In the genomic region with DNA sequence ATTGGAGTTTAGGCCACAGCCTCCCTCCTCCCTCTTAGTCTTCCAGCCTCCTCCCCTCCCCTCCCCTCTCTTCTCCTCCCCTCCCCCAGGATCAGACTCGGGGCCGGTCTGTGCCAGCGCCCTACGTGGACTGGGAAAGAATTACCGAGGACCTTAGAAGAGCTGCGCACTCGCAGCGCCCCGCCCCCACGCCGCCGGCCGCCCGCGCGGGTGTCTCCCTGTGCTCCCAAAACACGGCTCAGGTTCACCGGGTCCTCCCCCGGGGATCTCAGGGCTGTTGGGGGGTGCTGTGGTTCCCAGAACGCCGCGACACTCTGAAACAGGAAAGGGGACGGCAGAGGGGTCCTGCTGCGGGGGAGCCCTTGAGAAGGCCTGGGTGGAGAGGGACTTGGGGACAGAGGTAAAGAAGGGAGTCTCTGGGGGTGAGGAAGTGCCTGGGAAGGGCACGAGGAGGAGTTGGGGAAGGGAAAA, we compare ENCODE assay signal across 1 cellular context.
TF ChIP-seq lines count a peak whose summit lies in the region.

No MANE protein-coding gene starts in this region.

TF ChIP-seq in K562, 482 proteins besides CTCF, POLR2A, EP300 and RAD21 (continued from another document and continues in another):
- TF ChIP-seq, protein P1, sequence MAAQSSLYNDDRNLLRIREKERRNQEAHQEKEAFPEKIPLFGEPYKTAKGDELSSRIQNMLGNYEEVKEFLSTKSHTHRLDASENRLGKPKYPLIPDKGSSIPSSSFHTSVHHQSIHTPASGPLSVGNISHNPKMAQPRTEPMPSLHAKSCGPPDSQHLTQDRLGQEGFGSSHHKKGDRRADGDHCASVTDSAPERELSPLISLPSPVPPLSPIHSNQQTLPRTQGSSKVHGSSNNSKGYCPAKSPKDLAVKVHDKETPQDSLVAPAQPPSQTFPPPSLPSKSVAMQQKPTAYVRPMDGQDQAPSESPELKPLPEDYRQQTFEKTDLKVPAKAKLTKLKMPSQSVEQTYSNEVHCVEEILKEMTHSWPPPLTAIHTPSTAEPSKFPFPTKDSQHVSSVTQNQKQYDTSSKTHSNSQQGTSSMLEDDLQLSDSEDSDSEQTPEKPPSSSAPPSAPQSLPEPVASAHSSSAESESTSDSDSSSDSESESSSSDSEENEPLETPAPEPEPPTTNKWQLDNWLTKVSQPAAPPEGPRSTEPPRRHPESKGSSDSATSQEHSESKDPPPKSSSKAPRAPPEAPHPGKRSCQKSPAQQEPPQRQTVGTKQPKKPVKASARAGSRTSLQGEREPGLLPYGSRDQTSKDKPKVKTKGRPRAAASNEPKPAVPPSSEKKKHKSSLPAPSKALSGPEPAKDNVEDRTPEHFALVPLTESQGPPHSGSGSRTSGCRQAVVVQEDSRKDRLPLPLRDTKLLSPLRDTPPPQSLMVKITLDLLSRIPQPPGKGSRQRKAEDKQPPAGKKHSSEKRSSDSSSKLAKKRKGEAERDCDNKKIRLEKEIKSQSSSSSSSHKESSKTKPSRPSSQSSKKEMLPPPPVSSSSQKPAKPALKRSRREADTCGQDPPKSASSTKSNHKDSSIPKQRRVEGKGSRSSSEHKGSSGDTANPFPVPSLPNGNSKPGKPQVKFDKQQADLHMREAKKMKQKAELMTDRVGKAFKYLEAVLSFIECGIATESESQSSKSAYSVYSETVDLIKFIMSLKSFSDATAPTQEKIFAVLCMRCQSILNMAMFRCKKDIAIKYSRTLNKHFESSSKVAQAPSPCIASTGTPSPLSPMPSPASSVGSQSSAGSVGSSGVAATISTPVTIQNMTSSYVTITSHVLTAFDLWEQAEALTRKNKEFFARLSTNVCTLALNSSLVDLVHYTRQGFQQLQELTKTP (IDR thresholded peaks at IDR 0.05; ENCODE audit: low read depth in 1 of 2, partially characterized antibody in 2 of 2) = peak in 1 of 2 experiments; percentile 81
- TF ChIP-seq, protein P2, sequence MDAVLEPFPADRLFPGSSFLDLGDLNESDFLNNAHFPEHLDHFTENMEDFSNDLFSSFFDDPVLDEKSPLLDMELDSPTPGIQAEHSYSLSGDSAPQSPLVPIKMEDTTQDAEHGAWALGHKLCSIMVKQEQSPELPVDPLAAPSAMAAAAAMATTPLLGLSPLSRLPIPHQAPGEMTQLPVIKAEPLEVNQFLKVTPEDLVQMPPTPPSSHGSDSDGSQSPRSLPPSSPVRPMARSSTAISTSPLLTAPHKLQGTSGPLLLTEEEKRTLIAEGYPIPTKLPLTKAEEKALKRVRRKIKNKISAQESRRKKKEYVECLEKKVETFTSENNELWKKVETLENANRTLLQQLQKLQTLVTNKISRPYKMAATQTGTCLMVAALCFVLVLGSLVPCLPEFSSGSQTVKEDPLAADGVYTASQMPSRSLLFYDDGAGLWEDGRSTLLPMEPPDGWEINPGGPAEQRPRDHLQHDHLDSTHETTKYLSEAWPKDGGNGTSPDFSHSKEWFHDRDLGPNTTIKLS (IDR thresholded peaks at IDR 0.05; ENCODE audit: borderline replicate concordance, low read depth) = no peak
- TF ChIP-seq POLR3G (IDR thresholded peaks at IDR 0.05; ENCODE audit: extremely low read depth, insufficient read length, insufficient replicate concordance) (no peak), SP1 (CRISPR knock-in tag; IDR thresholded peaks at IDR 0.05) (0 out of 2 replicates have a peak, but pooled peaks have one; percentile 41), ZKSCAN1 (IDR thresholded peaks at IDR 0.05; ENCODE audit: low read depth, low read length) (0 out of 2 replicates have a peak, but pooled peaks have one; percentile 20), PRPF4 (IDR thresholded peaks at IDR 0.05; ENCODE audit: insufficient read depth, low read depth, low read length, poor library complexity, severe bottlenecking) (peak; percentile 49), SNIP1 (IDR thresholded peaks at IDR 0.05; ENCODE audit: low read depth) (no peak), NCOA4 (IDR thresholded peaks at IDR 0.05; ENCODE audit: partially characterized antibody) (no peak), CHD4 (IDR thresholded peaks at IDR 0.05; ENCODE audit: insufficient read depth, insufficient replicate concordance, low read depth, low read length, poor library complexity, severe bottlenecking) (no peak), RBFOX2 (IDR thresholded peaks at IDR 0.05; ENCODE audit: low read depth, low read length) (peak; percentile 72), EP400 (IDR thresholded peaks at IDR 0.05) (peak; percentile 55; the same call in 1 of the 2 replicates), LEF1 (IDR thresholded peaks at IDR 0.05) (peak; percentile 45; the same call in 1 of the 2 replicates), ZNF212 (CRISPR knock-in tag; IDR thresholded peaks at IDR 0.05) (no peak), TBL1XR1 (IDR thresholded peaks at IDR 0.05; ENCODE audit: low read length in 2 of 2) (peak in 1 of 2 experiments; percentile 68; a peak in 2 of 4 replicates), NBN (IDR thresholded peaks at IDR 0.05; ENCODE audit: low read depth) (peak; percentile 60; the same call in 1 of the 2 replicates), CHD2 (IDR thresholded peaks at IDR 0.05; ENCODE audit: low read depth, low read length) (peak; percentile 66), KDM1A (IDR thresholded peaks at IDR 0.05) (peak in 1 of 2 experiments; percentile 68; a peak in 2 of 4 replicates), TOE1 (IDR thresholded peaks at IDR 0.05; ENCODE audit: borderline replicate concordance) (peak; percentile 66), TOE1 (CRISPR knock-in tag; IDR thresholded peaks at IDR 0.05; ENCODE audit: borderline replicate concordance, low read depth) (no peak)
- TF ChIP-seq, protein P3, sequence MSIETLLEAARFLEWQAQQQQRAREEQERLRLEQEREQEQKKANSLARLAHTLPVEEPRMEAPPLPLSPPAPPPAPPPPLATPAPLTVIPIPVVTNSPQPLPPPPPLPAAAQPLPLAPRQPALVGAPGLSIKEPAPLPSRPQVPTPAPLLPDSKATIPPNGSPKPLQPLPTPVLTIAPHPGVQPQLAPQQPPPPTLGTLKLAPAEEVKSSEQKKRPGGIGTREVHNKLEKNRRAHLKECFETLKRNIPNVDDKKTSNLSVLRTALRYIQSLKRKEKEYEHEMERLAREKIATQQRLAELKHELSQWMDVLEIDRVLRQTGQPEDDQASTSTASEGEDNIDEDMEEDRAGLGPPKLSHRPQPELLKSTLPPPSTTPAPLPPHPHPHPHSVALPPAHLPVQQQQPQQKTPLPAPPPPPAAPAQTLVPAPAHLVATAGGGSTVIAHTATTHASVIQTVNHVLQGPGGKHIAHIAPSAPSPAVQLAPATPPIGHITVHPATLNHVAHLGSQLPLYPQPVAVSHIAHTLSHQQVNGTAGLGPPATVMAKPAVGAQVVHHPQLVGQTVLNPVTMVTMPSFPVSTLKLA (conservative IDR thresholded peaks at IDR 0.05) = peak in 1 of 2 experiments; percentile 55; a peak in 3 of 4 replicates
- TF ChIP-seq, protein P4, sequence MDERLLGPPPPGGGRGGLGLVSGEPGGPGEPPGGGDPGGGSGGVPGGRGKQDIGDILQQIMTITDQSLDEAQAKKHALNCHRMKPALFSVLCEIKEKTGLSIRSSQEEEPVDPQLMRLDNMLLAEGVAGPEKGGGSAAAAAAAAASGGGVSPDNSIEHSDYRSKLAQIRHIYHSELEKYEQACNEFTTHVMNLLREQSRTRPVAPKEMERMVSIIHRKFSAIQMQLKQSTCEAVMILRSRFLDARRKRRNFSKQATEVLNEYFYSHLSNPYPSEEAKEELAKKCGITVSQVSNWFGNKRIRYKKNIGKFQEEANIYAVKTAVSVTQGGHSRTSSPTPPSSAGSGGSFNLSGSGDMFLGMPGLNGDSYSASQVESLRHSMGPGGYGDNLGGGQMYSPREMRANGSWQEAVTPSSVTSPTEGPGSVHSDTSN (CRISPR knock-in tag; IDR thresholded peaks at IDR 0.05; ENCODE audit: low read depth) = no peak
- TF ChIP-seq, protein P4 (tag; conservative IDR thresholded peaks at IDR 0.05; ENCODE audit: low read depth) = no peak
- TF ChIP-seq, protein P5, sequence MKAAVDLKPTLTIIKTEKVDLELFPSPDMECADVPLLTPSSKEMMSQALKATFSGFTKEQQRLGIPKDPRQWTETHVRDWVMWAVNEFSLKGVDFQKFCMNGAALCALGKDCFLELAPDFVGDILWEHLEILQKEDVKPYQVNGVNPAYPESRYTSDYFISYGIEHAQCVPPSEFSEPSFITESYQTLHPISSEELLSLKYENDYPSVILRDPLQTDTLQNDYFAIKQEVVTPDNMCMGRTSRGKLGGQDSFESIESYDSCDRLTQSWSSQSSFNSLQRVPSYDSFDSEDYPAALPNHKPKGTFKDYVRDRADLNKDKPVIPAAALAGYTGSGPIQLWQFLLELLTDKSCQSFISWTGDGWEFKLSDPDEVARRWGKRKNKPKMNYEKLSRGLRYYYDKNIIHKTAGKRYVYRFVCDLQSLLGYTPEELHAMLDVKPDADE (conservative IDR thresholded peaks at IDR 0.05; ENCODE audit: control insufficient read depth, low read depth, low read length) = peak; percentile 43; the same call in 1 of the 2 replicates
- TF ChIP-seq, protein P6, sequence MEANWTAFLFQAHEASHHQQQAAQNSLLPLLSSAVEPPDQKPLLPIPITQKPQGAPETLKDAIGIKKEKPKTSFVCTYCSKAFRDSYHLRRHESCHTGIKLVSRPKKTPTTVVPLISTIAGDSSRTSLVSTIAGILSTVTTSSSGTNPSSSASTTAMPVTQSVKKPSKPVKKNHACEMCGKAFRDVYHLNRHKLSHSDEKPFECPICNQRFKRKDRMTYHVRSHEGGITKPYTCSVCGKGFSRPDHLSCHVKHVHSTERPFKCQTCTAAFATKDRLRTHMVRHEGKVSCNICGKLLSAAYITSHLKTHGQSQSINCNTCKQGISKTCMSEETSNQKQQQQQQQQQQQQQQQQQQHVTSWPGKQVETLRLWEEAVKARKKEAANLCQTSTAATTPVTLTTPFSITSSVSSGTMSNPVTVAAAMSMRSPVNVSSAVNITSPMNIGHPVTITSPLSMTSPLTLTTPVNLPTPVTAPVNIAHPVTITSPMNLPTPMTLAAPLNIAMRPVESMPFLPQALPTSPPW (CRISPR knock-in tag; IDR thresholded peaks at IDR 0.05) = peak; percentile 52
- TF ChIP-seq, protein P7, sequence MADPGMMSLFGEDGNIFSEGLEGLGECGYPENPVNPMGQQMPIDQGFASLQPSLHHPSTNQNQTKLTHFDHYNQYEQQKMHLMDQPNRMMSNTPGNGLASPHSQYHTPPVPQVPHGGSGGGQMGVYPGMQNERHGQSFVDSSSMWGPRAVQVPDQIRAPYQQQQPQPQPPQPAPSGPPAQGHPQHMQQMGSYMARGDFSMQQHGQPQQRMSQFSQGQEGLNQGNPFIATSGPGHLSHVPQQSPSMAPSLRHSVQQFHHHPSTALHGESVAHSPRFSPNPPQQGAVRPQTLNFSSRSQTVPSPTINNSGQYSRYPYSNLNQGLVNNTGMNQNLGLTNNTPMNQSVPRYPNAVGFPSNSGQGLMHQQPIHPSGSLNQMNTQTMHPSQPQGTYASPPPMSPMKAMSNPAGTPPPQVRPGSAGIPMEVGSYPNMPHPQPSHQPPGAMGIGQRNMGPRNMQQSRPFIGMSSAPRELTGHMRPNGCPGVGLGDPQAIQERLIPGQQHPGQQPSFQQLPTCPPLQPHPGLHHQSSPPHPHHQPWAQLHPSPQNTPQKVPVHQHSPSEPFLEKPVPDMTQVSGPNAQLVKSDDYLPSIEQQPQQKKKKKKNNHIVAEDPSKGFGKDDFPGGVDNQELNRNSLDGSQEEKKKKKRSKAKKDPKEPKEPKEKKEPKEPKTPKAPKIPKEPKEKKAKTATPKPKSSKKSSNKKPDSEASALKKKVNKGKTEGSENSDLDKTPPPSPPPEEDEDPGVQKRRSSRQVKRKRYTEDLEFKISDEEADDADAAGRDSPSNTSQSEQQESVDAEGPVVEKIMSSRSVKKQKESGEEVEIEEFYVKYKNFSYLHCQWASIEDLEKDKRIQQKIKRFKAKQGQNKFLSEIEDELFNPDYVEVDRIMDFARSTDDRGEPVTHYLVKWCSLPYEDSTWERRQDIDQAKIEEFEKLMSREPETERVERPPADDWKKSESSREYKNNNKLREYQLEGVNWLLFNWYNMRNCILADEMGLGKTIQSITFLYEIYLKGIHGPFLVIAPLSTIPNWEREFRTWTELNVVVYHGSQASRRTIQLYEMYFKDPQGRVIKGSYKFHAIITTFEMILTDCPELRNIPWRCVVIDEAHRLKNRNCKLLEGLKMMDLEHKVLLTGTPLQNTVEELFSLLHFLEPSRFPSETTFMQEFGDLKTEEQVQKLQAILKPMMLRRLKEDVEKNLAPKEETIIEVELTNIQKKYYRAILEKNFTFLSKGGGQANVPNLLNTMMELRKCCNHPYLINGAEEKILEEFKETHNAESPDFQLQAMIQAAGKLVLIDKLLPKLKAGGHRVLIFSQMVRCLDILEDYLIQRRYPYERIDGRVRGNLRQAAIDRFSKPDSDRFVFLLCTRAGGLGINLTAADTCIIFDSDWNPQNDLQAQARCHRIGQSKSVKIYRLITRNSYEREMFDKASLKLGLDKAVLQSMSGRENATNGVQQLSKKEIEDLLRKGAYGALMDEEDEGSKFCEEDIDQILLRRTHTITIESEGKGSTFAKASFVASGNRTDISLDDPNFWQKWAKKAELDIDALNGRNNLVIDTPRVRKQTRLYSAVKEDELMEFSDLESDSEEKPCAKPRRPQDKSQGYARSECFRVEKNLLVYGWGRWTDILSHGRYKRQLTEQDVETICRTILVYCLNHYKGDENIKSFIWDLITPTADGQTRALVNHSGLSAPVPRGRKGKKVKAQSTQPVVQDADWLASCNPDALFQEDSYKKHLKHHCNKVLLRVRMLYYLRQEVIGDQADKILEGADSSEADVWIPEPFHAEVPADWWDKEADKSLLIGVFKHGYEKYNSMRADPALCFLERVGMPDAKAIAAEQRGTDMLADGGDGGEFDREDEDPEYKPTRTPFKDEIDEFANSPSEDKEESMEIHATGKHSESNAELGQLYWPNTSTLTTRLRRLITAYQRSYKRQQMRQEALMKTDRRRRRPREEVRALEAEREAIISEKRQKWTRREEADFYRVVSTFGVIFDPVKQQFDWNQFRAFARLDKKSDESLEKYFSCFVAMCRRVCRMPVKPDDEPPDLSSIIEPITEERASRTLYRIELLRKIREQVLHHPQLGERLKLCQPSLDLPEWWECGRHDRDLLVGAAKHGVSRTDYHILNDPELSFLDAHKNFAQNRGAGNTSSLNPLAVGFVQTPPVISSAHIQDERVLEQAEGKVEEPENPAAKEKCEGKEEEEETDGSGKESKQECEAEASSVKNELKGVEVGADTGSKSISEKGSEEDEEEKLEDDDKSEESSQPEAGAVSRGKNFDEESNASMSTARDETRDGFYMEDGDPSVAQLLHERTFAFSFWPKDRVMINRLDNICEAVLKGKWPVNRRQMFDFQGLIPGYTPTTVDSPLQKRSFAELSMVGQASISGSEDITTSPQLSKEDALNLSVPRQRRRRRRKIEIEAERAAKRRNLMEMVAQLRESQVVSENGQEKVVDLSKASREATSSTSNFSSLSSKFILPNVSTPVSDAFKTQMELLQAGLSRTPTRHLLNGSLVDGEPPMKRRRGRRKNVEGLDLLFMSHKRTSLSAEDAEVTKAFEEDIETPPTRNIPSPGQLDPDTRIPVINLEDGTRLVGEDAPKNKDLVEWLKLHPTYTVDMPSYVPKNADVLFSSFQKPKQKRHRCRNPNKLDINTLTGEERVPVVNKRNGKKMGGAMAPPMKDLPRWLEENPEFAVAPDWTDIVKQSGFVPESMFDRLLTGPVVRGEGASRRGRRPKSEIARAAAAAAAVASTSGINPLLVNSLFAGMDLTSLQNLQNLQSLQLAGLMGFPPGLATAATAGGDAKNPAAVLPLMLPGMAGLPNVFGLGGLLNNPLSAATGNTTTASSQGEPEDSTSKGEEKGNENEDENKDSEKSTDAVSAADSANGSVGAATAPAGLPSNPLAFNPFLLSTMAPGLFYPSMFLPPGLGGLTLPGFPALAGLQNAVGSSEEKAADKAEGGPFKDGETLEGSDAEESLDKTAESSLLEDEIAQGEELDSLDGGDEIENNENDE (IDR thresholded peaks at IDR 0.05; ENCODE audit: low read depth, low read length) = peak; percentile 97
